Comparison of ENCODE assay signal across 9 cellular contexts in the genomic region with DNA sequence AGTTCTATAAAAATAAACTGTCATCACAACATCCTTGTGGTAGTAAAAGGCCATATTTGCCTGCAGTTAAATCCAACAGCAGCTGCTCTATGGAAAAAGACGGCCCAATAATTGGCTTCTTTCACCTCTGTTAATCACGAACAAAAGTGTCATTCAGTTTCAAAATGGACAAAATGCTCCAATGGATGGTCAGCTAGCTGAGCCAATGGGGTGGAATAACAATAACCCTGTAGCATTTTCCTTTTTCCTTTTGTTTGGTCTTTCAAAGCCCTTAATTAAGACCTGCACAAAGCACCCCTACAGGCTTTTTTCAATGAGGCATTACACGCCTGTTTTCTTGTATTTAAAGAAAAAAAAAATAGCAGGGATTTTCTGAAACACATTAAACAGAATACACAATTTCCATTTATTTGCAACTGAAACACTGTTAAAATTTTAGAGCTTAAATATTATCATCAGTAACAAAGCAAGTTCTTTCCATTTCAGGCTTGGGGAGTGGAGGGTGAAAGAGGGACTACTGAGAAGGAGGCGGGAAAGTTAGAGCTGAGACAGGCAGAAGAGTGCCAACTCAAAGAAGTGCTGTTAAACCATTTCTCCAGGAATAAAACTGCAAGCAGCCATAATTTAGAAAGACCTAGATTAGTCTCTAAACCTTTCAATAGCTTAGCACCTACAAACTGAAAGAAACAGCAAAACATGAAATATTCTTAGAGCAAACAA. TPM values are rescaled to one million over a fixed set of nuclear protein-coding genes. Genes with fewer than 3 reads are reported as not detected.
DNase-seq lines count a peak whose midpoint lies in the region; ATAC-seq and TF ChIP-seq lines count a peak whose summit lies in the region.
"Had no signal": no experiment of that assay in that cellular context is flagged by ENCODE, and none has a peak within 500 bp of the region (broad histone marks: within the 10 kb centered on the region; RNA-seq: fewer than 3 reads in every experiment).

No MANE protein-coding gene starts in this region.

- H2BK5ac ChIP-seq in H9 (ENCODE audit: insufficient read length, low read length) = no peak overlapping the region
- no peak overlapping the region for H2BK5ac ChIP-seq in neuronal stem cell (ENCODE audit: low read length)

- H3K9me3 Mint-ChIP-seq in H9 = no peaks in the 10 kb centered on the region
- H3K9me3 Mint-ChIP-seq in activated CD4-positive, alpha-beta T cell treated with anti-CD3 and anti-CD28 coated beads, Interleukin-2, amount 10 ng/mL, durations not matched to agents 7 days and 5 days = no peaks in the 10 kb centered on the region

- H2BK15ac ChIP-seq in H9 (ENCODE audit: low read depth, low read length) (no peak overlapping the region), neuronal stem cell (ENCODE audit: low read length) (no peak overlapping the region)

- no peak overlapping the region for H3K18ac ChIP-seq in H9 (ENCODE audit: insufficient read length, low read depth, low read length)
- H3K18ac ChIP-seq in neuronal stem cell (ENCODE audit: low read length) = no peak overlapping the region

- no peak for ATAC-seq in GM19328 (IDR thresholded peaks at IDR 0.05; ENCODE audit: unreplicated experiment)
- no peak for ATAC-seq in HG03378 (IDR thresholded peaks at IDR 0.05; ENCODE audit: unreplicated experiment)

- H3K27ac ChIP-seq in H9 (ENCODE audit: insufficient read length, low read depth, low read length) (peak overlapping the region; percentile 82), neuronal stem cell (replicated peaks; ENCODE audit: low read length) (peak overlapping the region; percentile 97)
- H3K27ac ChIP-seq: ovary had no signal

- no peak overlapping the region for H3K4me3 ChIP-seq in neuronal stem cell (ENCODE audit: low read length in 2 of 2)
- H3K4me3 ChIP-seq: ovary had no signal

- H3K79me1 ChIP-seq in H9 (ENCODE audit: insufficient read depth, low read depth, low read length, poor library complexity, severe bottlenecking) = peaks cover 4% of the 10 kb centered on the region
- H3K79me1 ChIP-seq in neuronal stem cell (ENCODE audit: low read depth, low read length) = no peaks in the 10 kb centered on the region

- no peak overlapping the region for H4K5ac ChIP-seq in H9 (ENCODE audit: insufficient read length, low read depth, low read length)

- H3K36me3 ChIP-seq in neuronal stem cell (replicated peaks in 1 of 2; ENCODE audit: control insufficient read depth in 2 of 2, insufficient read depth in 2 of 2, low read length in 2 of 2) = peaks cover 2 to 7% of the 10 kb centered on the region in 2 donors
- H3K36me3 ChIP-seq: ovary had no signal

- TF ChIP-seq CTCF in H9 (conservative IDR thresholded peaks at IDR 0.05) = no peak

- peaks cover 3% of the 10 kb centered on the region for H3K23me2 ChIP-seq in H9 (ENCODE audit: insufficient read length, low read depth, low read length, poor library complexity, severe bottlenecking)

- peak overlapping the region; percentile 41 to 70; a peak in 4 of 5 replicates for H3K4me3 Mint-ChIP-seq in H9
- no peak overlapping the region for H3K4me3 Mint-ChIP-seq in activated CD4-positive, alpha-beta T cell treated with anti-CD3 and anti-CD28 coated beads, Interleukin-2, amount 10 ng/mL, durations not matched to agents 7 days and 5 days

- no peak overlapping the region for H3K56ac ChIP-seq in H9 (ENCODE audit: insufficient read length, low read depth, low read length)

- no peaks in the 10 kb centered on the region for H3K27me3 Mint-ChIP-seq in H9 (ENCODE audit: low read depth)
- H3K27me3 Mint-ChIP-seq in activated CD4-positive, alpha-beta T cell treated with anti-CD3 and anti-CD28 coated beads, Interleukin-2, amount 10 ng/mL, durations not matched to agents 7 days and 5 days = peaks cover 3% of the 10 kb centered on the region

- peaks cover 0 to 16% (median 13%) of the 10 kb centered on the region in 3 experiments; a peak in 4 of 7 replicates for H3K36me3 Mint-ChIP-seq in H9 (ENCODE audit: insufficient read depth in 1 of 3, low read depth in 3 of 3)
- H3K36me3 Mint-ChIP-seq in activated CD4-positive, alpha-beta T cell treated with anti-CD3 and anti-CD28 coated beads, Interleukin-2, amount 10 ng/mL, durations not matched to agents 7 days and 5 days (ENCODE audit: low read depth) = no peaks in the 10 kb centered on the region

- H3T11ph ChIP-seq in H9 (ENCODE audit: low read length) = no peak overlapping the region

- peaks cover 15% of the 10 kb centered on the region; the same call in 1 of the 2 replicates for H3K79me2 ChIP-seq in H9 (ENCODE audit: insufficient read depth, low read length)

- H3K23ac ChIP-seq in H9 (ENCODE audit: insufficient read length, low read depth, low read length) (no peak overlapping the region), neuronal stem cell (ENCODE audit: low read depth, low read length, poor library complexity) (no peak overlapping the region)

- no peak overlapping the region for H2BK12ac ChIP-seq in H9 (ENCODE audit: insufficient read length, low read depth, low read length)
- no peak overlapping the region for H2BK12ac ChIP-seq in neuronal stem cell (ENCODE audit: low read length)

- no peak overlapping the region for H2BK20ac ChIP-seq in H9 (ENCODE audit: low read depth, low read length, poor library complexity, severe bottlenecking)

- H3K4me1 ChIP-seq in H9 (ENCODE audit: insufficient read depth, low read length) (peaks cover 25% of the 10 kb centered on the region), neuronal stem cell (ENCODE audit: control insufficient read depth in 2 of 2, insufficient read depth in 1 of 2, low read depth in 1 of 2, low read length in 2 of 2) (peaks cover 23 to 28% of the 10 kb centered on the region in 2 donors)

- CTCF ChIA-PET in activated CD4-positive, alpha-beta T cell treated with anti-CD3 and anti-CD28 coated beads, Interleukin-2, amount 10 ng/mL, durations not matched to agents 7 days and 5 days (lab: Charles Lee) = no interaction called here

- H3K9me3 ChIP-seq in H9 (ENCODE audit: control insufficient read depth, low read depth, low read length) (no peaks in the 10 kb centered on the region), neuronal stem cell (replicated peaks in 1 of 2; ENCODE audit: control insufficient read depth in 2 of 2, insufficient read depth in 1 of 2, low read depth in 1 of 2, low read length in 2 of 2) (peaks cover 0 to 2% of the 10 kb centered on the region in 2 donors)
- H3K9me3 ChIP-seq: ovary had no signal

- H3K27ac Mint-ChIP-seq in H9 = peak overlapping the region; percentile 22 to 98 (median 89)
- no peak overlapping the region for H3K27ac Mint-ChIP-seq in activated CD4-positive, alpha-beta T cell treated with anti-CD3 and anti-CD28 coated beads, Interleukin-2, amount 10 ng/mL, durations not matched to agents 7 days and 5 days

- H2AK5ac ChIP-seq in H9 (ENCODE audit: insufficient read length, low read length) = no peak overlapping the region
- H2AK5ac ChIP-seq in neuronal stem cell (ENCODE audit: low read depth, low read length) = no peak overlapping the region

- peaks cover 67 to 71% of the 10 kb centered on the region in 2 experiments for H3K4me1 Mint-ChIP-seq in H9
- no peaks in the 10 kb centered on the region for H3K4me1 Mint-ChIP-seq in activated CD4-positive, alpha-beta T cell treated with anti-CD3 and anti-CD28 coated beads, Interleukin-2, amount 10 ng/mL, durations not matched to agents 7 days and 5 days

- H3K27me3 ChIP-seq in H9 (ENCODE audit: insufficient read depth, low read length) (no peaks in the 10 kb centered on the region), neuronal stem cell (ENCODE audit: control insufficient read depth in 3 of 3, insufficient read depth in 3 of 3, low read depth in 1 of 3, low read length in 3 of 3) (no peaks in the 10 kb centered on the region)
- H3K27me3 ChIP-seq: ovary had no signal

- H3K9ac ChIP-seq in H9 (ENCODE audit: extremely low read depth, insufficient read length, low read length) = no peak overlapping the region
- H3K9ac ChIP-seq in neuronal stem cell (ENCODE audit: low read depth, low read length, poor library complexity) = no peak overlapping the region

- POLR2A ChIA-PET in activated CD4-positive, alpha-beta T cell treated with anti-CD3 and anti-CD28 coated beads, Interleukin-2, amount 10 ng/mL, durations not matched to agents 7 days and 5 days (lab: Charles Lee) = no interaction called here

- H2AFZ ChIP-seq in H9 (ENCODE audit: low read length) (no peak overlapping the region), neuronal stem cell (ENCODE audit: low read length) (no peak overlapping the region)

- H3K4me2 ChIP-seq in H9 (ENCODE audit: insufficient read depth, insufficient read length, low read length) = peak overlapping the region; percentile 53
- H3K4me2 ChIP-seq in neuronal stem cell (ENCODE audit: insufficient read depth, low read length, poor library complexity, severe bottlenecking) = no peak overlapping the region

- no peak overlapping the region for H3K14ac ChIP-seq in H9 (ENCODE audit: insufficient read depth, low read length)
- H3K14ac ChIP-seq in neuronal stem cell (ENCODE audit: low read length) = no peak overlapping the region

- H2BK120ac ChIP-seq in H9 (ENCODE audit: low read depth, low read length, poor library complexity, severe bottlenecking) = no peak overlapping the region
- H2BK120ac ChIP-seq in neuronal stem cell (ENCODE audit: low read depth, low read length) = no peak overlapping the region

- H4K91ac ChIP-seq in H9 (ENCODE audit: insufficient read length, low read depth, low read length) = no peak overlapping the region
- no peak overlapping the region for H4K91ac ChIP-seq in neuronal stem cell (ENCODE audit: low read depth, low read length, poor library complexity)

- no CpG with 5 or more reads among the region's 4 CpGs for WGBS in H9 (ENCODE audit: extremely low coverage, insufficient read length, low lambda C conversion rate)
- no CpG with 5 or more reads among the region's 4 CpGs for WGBS in neuronal stem cell (ENCODE audit: extremely low coverage in 2 of 2, insufficient read length in 2 of 2, insufficient replicate concordance in 1 of 2), 2 donors

- H4K8ac ChIP-seq in H9 (replicated peaks; ENCODE audit: insufficient read length, low read depth, low read length) (no peak overlapping the region), neuronal stem cell (ENCODE audit: low read depth, low read length) (no peak overlapping the region)

- no peaks in the 10 kb centered on the region for H4K20me1 ChIP-seq in H9 (ENCODE audit: control insufficient read depth, insufficient read depth, insufficient read length)

- no peak for DNase-seq in H9
- DNase-seq in NCI-H2227 treated with DMSO at 0.1 percent for 48 hours (lab: John Stamatoyannopoulos, UW) = peak; percentile 91
- peak; percentile 37 for DNase-seq in epidermal melanocyte (ENCODE audit: insufficient read length, low spot score)
- peak; percentile 89 for DNase-seq in neuronal stem cell (ENCODE audit: low spot score)
- DNase-seq in activated CD4-positive, alpha-beta T cell treated with anti-CD3 and anti-CD28 coated beads, Interleukin-2, amount 10 ng/mL, durations not matched to agents 7 days and 5 days = no peak
- DNase-seq in activated CD8-positive, alpha-beta memory T cell treated with anti-CD3 and anti-CD28 coated beads, Interleukin-2, amount 50 U/mL, for 48 hours = no peak
- DNase-seq: ovary had no signal

- H3K4ac ChIP-seq in H9 (ENCODE audit: low read depth, low read length) (no peak overlapping the region), neuronal stem cell (ENCODE audit: low read length) (no peak overlapping the region)

RNA-seq across cellular contexts. Expression of a gene that starts 28.7 kb away (rescaled TPM):
- total RNA-seq in H9 (2021) = 97.1 and 99.2 TPM in 2 replicates
- polyA plus RNA-seq in neuronal stem cell (2013, experiment 1 of 2) = 70.4 TPM
- polyA plus RNA-seq in neuronal stem cell (2013, experiment 2 of 2) = 71.8 TPM
- under 1 TPM; 0.12 to 0.29 TPM for total RNA-seq in activated CD4-positive, alpha-beta T cell treated with anti-CD3 and anti-CD28 coated beads, Interleukin-2, amount 10 ng/mL, durations not matched to agents 7 days and 5 days

Comparison
In these comparisons a context has a peak if more than half of its experiments do, and no peak if none do; other contexts are left out.
1. DNase-seq: peak in NCI-H2227 treated with DMSO at 0.1 percent for 48 hours (single experiment), epidermal melanocyte (single experiment) and neuronal stem cell (single experiment); none in H9 (single experiment), activated CD4-positive, alpha-beta T cell treated with anti-CD3 and anti-CD28 coated beads, Interleukin-2, amount 10 ng/mL, durations not matched to agents 7 days and 5 days (single experiment) and activated CD8-positive, alpha-beta memory T cell treated with anti-CD3 and anti-CD28 coated beads, Interleukin-2, amount 50 U/mL, for 48 hours (single experiment).
2. RNA of a gene that starts 28.7 kb away (total RNA-seq): 97.1 to 99.2 TPM in H9; 0.12 to 0.29 TPM in activated CD4-positive, alpha-beta T cell treated with anti-CD3 and anti-CD28 coated beads, Interleukin-2, amount 10 ng/mL, durations not matched to agents 7 days and 5 days; every median in the first group is over 10 times any median in the second.